In the genomic region with DNA sequence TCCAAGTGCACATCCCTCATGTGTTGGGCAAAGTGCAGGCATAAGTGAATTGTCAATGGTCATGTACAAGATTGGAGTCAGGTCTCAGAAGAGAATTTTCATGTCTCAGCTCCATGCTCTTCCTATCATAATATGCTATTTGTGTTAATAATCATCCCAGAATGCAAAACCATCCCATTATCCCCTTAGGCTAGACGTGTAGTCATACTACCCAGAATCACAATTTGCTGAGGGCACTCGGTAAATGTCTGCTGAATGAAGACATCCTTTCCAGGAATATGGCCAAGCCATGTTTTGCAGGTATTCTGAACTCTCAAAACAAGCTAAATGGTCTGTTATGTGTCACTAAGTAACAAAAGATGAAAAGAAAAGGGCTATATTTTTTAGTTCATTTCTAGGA, we compare ENCODE assay signal across 19 cellular contexts.
"Had no signal": no experiment of that assay in that cellular context is flagged by ENCODE, and none has a peak within 500 bp of the region (broad histone marks: within the 10 kb centered on the region; RNA-seq: fewer than 3 reads in every experiment).

No MANE protein-coding gene starts in this region.

- H3K9me3 ChIP-seq: colonic mucosa, esophagus muscularis mucosa, gastrocnemius medialis, heart right ventricle, left lung, lower lobe of right lung had no signal

- H3K27me3 ChIP-seq: colonic mucosa, esophagus muscularis mucosa, foreskin keratinocyte, gastrocnemius medialis, heart right ventricle, left lung had no signal

- H3K4me3 Mint-ChIP-seq: dendritic cell treated with granulocyte-macrophage colony-stimulating factor and Interleukin-4, amounts not matched to agents 40 ng/mL and 50 ng/mL, for 4 days; effector memory CD8-positive, alpha-beta T cell; endodermal cell; memory B cell; naive thymus-derived CD4-positive, alpha-beta T cell had no signal

- H3K27ac ChIP-seq: colonic mucosa, esophagus muscularis mucosa, foreskin keratinocyte, gastrocnemius medialis, heart right ventricle, left lung, lower lobe of right lung had no signal

- H3K4me1 Mint-ChIP-seq: endodermal cell; naive thymus-derived CD4-positive, alpha-beta T cell had no signal

- H3K4me1 ChIP-seq: colonic mucosa, esophagus muscularis mucosa, foreskin keratinocyte, gastrocnemius medialis, heart right ventricle, left lung, lower lobe of right lung had no signal

- DNase-seq: colonic mucosa; cortex of kidney; effector CD8-positive, alpha-beta T cell; effector memory CD8-positive, alpha-beta T cell; endodermal cell; gastrocnemius medialis; glutamatergic neuron; heart right ventricle; hippocampal formation; left cardiac atrium; left lung; left ventricle myocardium superior; lower lobe of right lung; midbrain; naive thymus-derived CD4-positive, alpha-beta T cell had no signal

- H3K4me3 ChIP-seq: colonic mucosa, esophagus muscularis mucosa, gastrocnemius medialis, heart right ventricle, left lung, lower lobe of right lung had no signal

- H3K9me3 Mint-ChIP-seq: dendritic cell treated with granulocyte-macrophage colony-stimulating factor and Interleukin-4, amounts not matched to agents 40 ng/mL and 50 ng/mL, for 4 days; endodermal cell; memory B cell had no signal

- H3K36me3 Mint-ChIP-seq: memory B cell had no signal

- H3K27me3 Mint-ChIP-seq: dendritic cell treated with granulocyte-macrophage colony-stimulating factor and Interleukin-4, amounts not matched to agents 40 ng/mL and 50 ng/mL, for 4 days; effector memory CD8-positive, alpha-beta T cell; naive thymus-derived CD4-positive, alpha-beta T cell had no signal

- H3K36me3 ChIP-seq: colonic mucosa, esophagus muscularis mucosa, gastrocnemius medialis, heart right ventricle, left lung, lower lobe of right lung had no signal

- H3K27ac Mint-ChIP-seq: dendritic cell treated with granulocyte-macrophage colony-stimulating factor and Interleukin-4, amounts not matched to agents 40 ng/mL and 50 ng/mL, for 4 days; effector memory CD8-positive, alpha-beta T cell; endodermal cell; memory B cell; naive thymus-derived CD4-positive, alpha-beta T cell had no signal
